ENCODE assay signal across 7 cellular contexts in the genomic region with DNA sequence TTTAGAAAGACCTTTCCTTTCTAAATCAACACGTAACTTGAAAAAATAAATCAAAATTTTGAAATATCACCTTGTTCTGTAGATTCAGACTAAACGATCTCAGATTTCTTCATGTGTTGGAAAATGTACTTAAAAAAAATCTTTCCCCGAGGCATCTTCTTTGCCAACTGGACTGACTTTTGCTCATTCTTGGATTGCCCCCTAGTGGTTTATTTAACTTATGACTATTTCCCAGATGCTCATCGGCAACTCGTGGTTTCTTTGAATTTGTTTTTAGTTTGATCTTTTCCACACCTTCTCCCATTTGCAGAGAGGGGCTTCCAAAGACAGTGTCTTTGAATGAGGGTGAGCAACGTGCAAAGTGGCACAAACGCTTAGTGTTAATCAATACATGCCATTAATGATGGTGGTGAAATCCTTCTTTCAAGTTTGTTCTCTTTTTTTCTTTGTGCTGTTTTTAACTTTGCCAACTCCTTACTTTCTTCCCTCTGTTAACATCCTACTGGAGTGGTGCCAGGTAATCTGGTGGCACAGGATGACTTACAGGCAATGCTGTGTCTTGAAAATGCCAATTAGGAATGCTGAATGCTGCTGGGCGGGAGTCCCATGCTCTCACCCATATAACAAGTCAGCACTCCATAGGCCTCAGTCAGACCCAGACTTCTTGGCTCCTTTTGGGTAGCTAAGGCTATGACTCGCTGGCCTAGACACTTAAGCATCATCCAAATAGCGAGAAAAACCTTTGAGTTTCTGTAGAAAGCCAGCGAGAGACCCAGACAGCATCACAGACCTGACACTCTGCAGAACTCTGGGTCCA. TPM values are rescaled to one million over a fixed set of nuclear protein-coding genes. Genes with fewer than 3 reads are reported as not detected.
DNase-seq lines count a peak whose midpoint lies in the region; TF ChIP-seq lines count a peak whose summit lies in the region.

No MANE protein-coding gene starts in this region.

- H3K4me1 Mint-ChIP-seq in MCF 10A (ENCODE audit: insufficient read depth, unreplicated experiment) = peaks cover 21% of the 10 kb centered on the region
- peaks cover 6% of the 10 kb centered on the region for H3K4me1 Mint-ChIP-seq in activated T-cell treated with anti-CD3 and anti-CD28 coated beads, Interleukin-2, amount 50 U/mL, for 24 hours (ENCODE audit: low read depth)

- CTCF ChIA-PET in MCF 10A (lab: Yijun Ruan, JAX) = interaction anchor here (0.7 to 1.0 kb wide), 4 partner anchors 12 to 363 kb away, joined by 3 to 5 read pairs (median 3); no protein-coding TSS in a partner anchor

- TF ChIP-seq CTCF in GM12864 (IDR thresholded peaks at IDR 0.05; ENCODE audit: low read depth, low read length, missing control alignments) (peak; percentile 53), HL-60 (IDR thresholded peaks at IDR 0.05; ENCODE audit: insufficient read depth, low read length) (peak; percentile 31), MCF 10A (IDR thresholded peaks at IDR 0.05; ENCODE audit: unreplicated experiment) (peak; percentile 59), transverse colon (IDR thresholded peaks at IDR 0.05) (peak; percentile 75 to 83 (median 78))

- WGBS in transverse colon (ENCODE audit: low coverage in 1 of 2), 2 donors = 7 to 28% methylated on average over 8 to 11 of the region's 11 CpGs

- no peaks in the 10 kb centered on the region for H3K36me3 ChIP-seq in transverse colon

- in situ Hi-C loops in transverse colon (cut with MboI; ENCODE audit: low pct_ligation_motif_present in 1 of 4, low pct_unique_long_range_greater_than_20kb in 1 of 4, low sequenced_read_pairs in 3 of 4) = loop anchor here (5.0 to 25.0 kb wide), 4 partner anchors 204 to 361 kb away; no protein-coding TSS in a partner anchor

- H3K9me3 Mint-ChIP-seq in MCF 10A (ENCODE audit: unreplicated experiment) = no peaks in the 10 kb centered on the region
- H3K9me3 Mint-ChIP-seq in activated T-cell treated with anti-CD3 and anti-CD28 coated beads, Interleukin-2, amount 50 U/mL, for 24 hours = no peaks in the 10 kb centered on the region

- BruUV-seq in MCF 10A (replicated peaks; lab: Mats Ljungman, UMichigan) = no TSS peak

- no peak overlapping the region for H3K27ac Mint-ChIP-seq in MCF 10A (ENCODE audit: low read depth, unreplicated experiment)
- H3K27ac Mint-ChIP-seq in activated T-cell treated with anti-CD3 and anti-CD28 coated beads, Interleukin-2, amount 50 U/mL, for 24 hours = no peak overlapping the region

- H3K27ac ChIP-seq in HL-60 (replicated peaks) (no peak overlapping the region), transverse colon (peak overlapping the region in 3 of 4 donors; percentile 70 to 84 (median 82))

- TF ChIP-seq POLR2A in transverse colon (IDR thresholded peaks at IDR 0.05) = no peak

- POLR2A ChIA-PET in MCF 10A (lab: Yijun Ruan, JAX) = no interaction called here

- H3K27me3 ChIP-seq in HL-60 (ENCODE audit: insufficient read depth, poor library complexity, severe bottlenecking) = peaks cover 6% of the 10 kb centered on the region
- no peaks in the 10 kb centered on the region for H3K27me3 ChIP-seq in transverse colon

- intact Hi-C loops in MCF 10A (cut with micrococcal nuclease) = loop anchor here (1.0 to 10.0 kb wide), 8 partner anchors 101 to 964 kb away; a partner anchor contains a TSS
- intact Hi-C loops in transverse colon (cut with DNase I; ENCODE audit: low total_unique reads) = loop anchor here (2.0 to 5.0 kb wide), 2 partner anchors 211 to 362 kb away; no protein-coding TSS in a partner anchor

- no peaks in the 10 kb centered on the region for H3K9me3 ChIP-seq in transverse colon

- H3K4me3 ChIP-seq in GM12864 (ENCODE audit: low read depth, low read length) = no peak overlapping the region
- no peak overlapping the region for H3K4me3 ChIP-seq in HL-60 (replicated peaks; ENCODE audit: insufficient read depth, low read length)
- H3K4me3 ChIP-seq in transverse colon = no peak overlapping the region

- no peaks in the 10 kb centered on the region for H3K27me3 Mint-ChIP-seq in MCF 10A (ENCODE audit: insufficient read depth, unreplicated experiment)
- H3K27me3 Mint-ChIP-seq in activated T-cell treated with anti-CD3 and anti-CD28 coated beads, Interleukin-2, amount 50 U/mL, for 24 hours = peaks cover 33% of the 10 kb centered on the region

- peaks cover 0 to 25% (median 19%) of the 10 kb centered on the region in 4 donors for H3K4me1 ChIP-seq in transverse colon

- no peak for TF ChIP-seq EP300 in transverse colon (IDR thresholded peaks at IDR 0.05; ENCODE audit: low read depth)

- no peak overlapping the region for H3K4me3 Mint-ChIP-seq in MCF 10A (ENCODE audit: unreplicated experiment)
- H3K4me3 Mint-ChIP-seq in activated T-cell treated with anti-CD3 and anti-CD28 coated beads, Interleukin-2, amount 50 U/mL, for 24 hours = no peak overlapping the region

- no peak for DNase-seq in GM12864 (ENCODE audit: low read depth)
- peak; percentile 8 to 20 for DNase-seq in HL-60 (ENCODE audit: low read depth in 1 of 2, low spot score in 1 of 2)
- DNase-seq in NCI-H748 treated with DMSO at 0.1 percent for 48 hours (lab: John Stamatoyannopoulos, UW) = peak; percentile 29
- peak; percentile 75 for DNase-seq in MCF 10A (ENCODE audit: unreplicated experiment)
- peak; percentile 79 for DNase-seq in kidney tubule cell (ENCODE audit: low spot score)
- DNase-seq in transverse colon = no peak
- DNase-seq in activated T-cell treated with anti-CD3 and anti-CD28 coated beads, Interleukin-2, amount 50 U/mL, for 24 hours = no peak

- peaks cover 6% of the 10 kb centered on the region for H3K36me3 Mint-ChIP-seq in MCF 10A (ENCODE audit: insufficient read depth, unreplicated experiment)
- no peaks in the 10 kb centered on the region for H3K36me3 Mint-ChIP-seq in activated T-cell treated with anti-CD3 and anti-CD28 coated beads, Interleukin-2, amount 50 U/mL, for 24 hours (ENCODE audit: low read depth)

RNA-seq across cellular contexts. Expression of a gene that starts 18.3 kb away (rescaled TPM):
- total RNA-seq in MCF 10A (2022) (9.8 and 13.8 TPM in 2 replicates), transverse colon (100 to 1,000 TPM in 1 of 4 donors, 10 to 100 TPM in 3; 48.8 to 220 (median 49.7) TPM)

Comparison
In these comparisons a context has a peak if more than half of its experiments do, and no peak if none do; other contexts are left out.
1. DNase-seq: peak in HL-60 (2 of 2), NCI-H748 treated with DMSO at 0.1 percent for 48 hours (single experiment), MCF 10A (single experiment) and kidney tubule cell (single experiment); none in GM12864 (single experiment), transverse colon (single experiment) and activated T-cell treated with anti-CD3 and anti-CD28 coated beads, Interleukin-2, amount 50 U/mL, for 24 hours (single experiment).
2. Peak in every context shown above with its lines, with median percentiles within 50 percentile points of each other: CTCF ChIP-seq.